27 cellular contexts compared by ENCODE assay signal in genomic region chr2:196448680-196449079, GRCh38.
"Had no signal": no experiment of that assay in that cellular context is flagged by ENCODE, and none has a peak within 500 bp of the region (broad histone marks: within the 10 kb centered on the region; RNA-seq: fewer than 3 reads in every experiment).

No MANE protein-coding gene starts in this region.

- H3K27me3 Mint-ChIP-seq: brain had no signal

- H3K36me3 Mint-ChIP-seq: activated naive CD4-positive, alpha-beta T cell treated with anti-CD3 and anti-CD28 coated beads, Interleukin-2, amount 10 ng/mL, durations not matched to agents 7 days and 5 days; activated naive CD8-positive, alpha-beta T cell treated with anti-CD3 and anti-CD28 coated beads, Interleukin-2, amount 10 ng/mL, durations not matched to agents 7 days and 5 days; brain; natural killer cell treated with Interleukin-12 subunit alpha and Interleukin-12 subunit beta and Interleukin-15 and Interleukin-18, amount 100 ng/mL, for 72 hours; WTC11 had no signal

- DNase-seq: activated CD4-positive, alpha-beta memory T cell treated with anti-CD3 and anti-CD28 coated beads, Interleukin-2, amount 10 ng/mL, durations not matched to agents 7 days and 5 days; activated CD4-positive, alpha-beta T cell treated with anti-CD3 and anti-CD28 coated beads for 1 hour; activated CD4-positive, alpha-beta T cell treated with anti-CD3 and anti-CD28 coated beads, Interleukin-2, amount 10 ng/mL, durations not matched to agents 7 days and 5 days; activated CD8-positive, alpha-beta memory T cell treated with anti-CD3 and anti-CD28 coated beads, Interleukin-2, amount 50 U/mL, for 48 hours; activated gamma-delta T cell; activated naive CD4-positive, alpha-beta T cell treated with anti-CD3 and anti-CD28 coated beads, Interleukin-2, amount 10 ng/mL, durations not matched to agents 7 days and 5 days; activated naive CD8-positive, alpha-beta T cell treated with anti-CD3 and anti-CD28 coated beads, Interleukin-2, amount 10 ng/mL, durations not matched to agents 7 days and 5 days; activated T-cell treated with anti-CD3 and anti-CD28 coated beads, Interleukin-2, amount 50 U/mL, for 24 hours; cortex of kidney; effector memory CD8-positive, alpha-beta T cell; erythroblast; gastrocnemius medialis; glutamatergic neuron; left lung; lower lobe of right lung; mesenchymal stem cell; posterior cingulate gyrus; right lobe of liver; stimulated activated CD4-positive, alpha-beta T cell treated with anti-CD3 and anti-CD28 coated beads, Interleukin-2, amount 100 ng/mL, for 48 hours; stimulated activated naive CD4-positive, alpha-beta T cell treated with Interleukin-2 at 50 U/mL for 16 hours had no signal

- H3K4me1 Mint-ChIP-seq: activated CD4-positive, alpha-beta memory T cell treated with anti-CD3 and anti-CD28 coated beads, Interleukin-2, amount 10 ng/mL, durations not matched to agents 7 days and 5 days; brain had no signal

- H3K27ac Mint-ChIP-seq: activated CD4-positive, alpha-beta memory T cell treated with anti-CD3 and anti-CD28 coated beads, Interleukin-2, amount 10 ng/mL, durations not matched to agents 7 days and 5 days; activated CD4-positive, alpha-beta T cell treated with anti-CD3 and anti-CD28 coated beads, Interleukin-2, amount 10 ng/mL, durations not matched to agents 7 days and 5 days; activated naive CD4-positive, alpha-beta T cell treated with anti-CD3 and anti-CD28 coated beads, Interleukin-2, amount 10 ng/mL, durations not matched to agents 7 days and 5 days; activated naive CD8-positive, alpha-beta T cell treated with anti-CD3 and anti-CD28 coated beads, Interleukin-2, amount 10 ng/mL, durations not matched to agents 7 days and 5 days; activated T-cell treated with anti-CD3 and anti-CD28 coated beads, Interleukin-2, amount 50 U/mL, for 24 hours; brain; effector memory CD8-positive, alpha-beta T cell; natural killer cell treated with Interleukin-12 subunit alpha and Interleukin-12 subunit beta and Interleukin-15 and Interleukin-18, amount 100 ng/mL, for 72 hours; WTC11 had no signal

- FAIRE-seq: islet of Langerhans had no signal

- H3K9me3 Mint-ChIP-seq: activated CD4-positive, alpha-beta memory T cell treated with anti-CD3 and anti-CD28 coated beads, Interleukin-2, amount 10 ng/mL, durations not matched to agents 7 days and 5 days; activated CD4-positive, alpha-beta T cell treated with anti-CD3 and anti-CD28 coated beads, Interleukin-2, amount 10 ng/mL, durations not matched to agents 7 days and 5 days; activated naive CD4-positive, alpha-beta T cell treated with anti-CD3 and anti-CD28 coated beads, Interleukin-2, amount 10 ng/mL, durations not matched to agents 7 days and 5 days; activated naive CD8-positive, alpha-beta T cell treated with anti-CD3 and anti-CD28 coated beads, Interleukin-2, amount 10 ng/mL, durations not matched to agents 7 days and 5 days; activated T-cell treated with anti-CD3 and anti-CD28 coated beads, Interleukin-2, amount 50 U/mL, for 24 hours; effector memory CD8-positive, alpha-beta T cell; natural killer cell treated with Interleukin-12 subunit alpha and Interleukin-12 subunit beta and Interleukin-15 and Interleukin-18, amount 100 ng/mL, for 72 hours had no signal

- H3K36me3 ChIP-seq: ascending aorta, cardiac muscle cell, gastrocnemius medialis, left lung, lower lobe of right lung, right lobe of liver, tibial nerve had no signal

- H3K4me3 ChIP-seq: ascending aorta, cardiac muscle cell, gastrocnemius medialis, left lung, lower lobe of right lung, right lobe of liver, tibial nerve had no signal

- ATAC-seq: effector memory CD8-positive, alpha-beta T cell; gastrocnemius medialis; left lung; lower lobe of right lung; natural killer cell treated with Interleukin-12 subunit alpha and Interleukin-12 subunit beta and Interleukin-15 and Interleukin-18, amount 100 ng/mL, for 72 hours; right lobe of liver; WTC11 had no signal

- H3K27ac ChIP-seq: ascending aorta, cardiac muscle cell, gastrocnemius medialis, left lung, lower lobe of right lung, right lobe of liver, tibial nerve had no signal

- H3K4me1 ChIP-seq: ascending aorta, gastrocnemius medialis, left lung, lower lobe of right lung, right lobe of liver, tibial nerve had no signal

- H3K4me3 Mint-ChIP-seq: activated CD4-positive, alpha-beta memory T cell treated with anti-CD3 and anti-CD28 coated beads, Interleukin-2, amount 10 ng/mL, durations not matched to agents 7 days and 5 days; activated CD4-positive, alpha-beta T cell treated with anti-CD3 and anti-CD28 coated beads, Interleukin-2, amount 10 ng/mL, durations not matched to agents 7 days and 5 days; activated naive CD4-positive, alpha-beta T cell treated with anti-CD3 and anti-CD28 coated beads, Interleukin-2, amount 10 ng/mL, durations not matched to agents 7 days and 5 days; activated naive CD8-positive, alpha-beta T cell treated with anti-CD3 and anti-CD28 coated beads, Interleukin-2, amount 10 ng/mL, durations not matched to agents 7 days and 5 days; activated T-cell treated with anti-CD3 and anti-CD28 coated beads, Interleukin-2, amount 50 U/mL, for 24 hours; brain; effector memory CD8-positive, alpha-beta T cell; natural killer cell treated with Interleukin-12 subunit alpha and Interleukin-12 subunit beta and Interleukin-15 and Interleukin-18, amount 100 ng/mL, for 72 hours; WTC11 had no signal

- H3K9me3 ChIP-seq: ascending aorta, gastrocnemius medialis, left lung, lower lobe of right lung, right lobe of liver, tibial nerve had no signal

- H3K27me3 ChIP-seq: ascending aorta, cardiac muscle cell, gastrocnemius medialis, left lung, right lobe of liver, tibial nerve had no signal
